ENCODE assay signal across 8 cellular contexts in the genomic region with DNA sequence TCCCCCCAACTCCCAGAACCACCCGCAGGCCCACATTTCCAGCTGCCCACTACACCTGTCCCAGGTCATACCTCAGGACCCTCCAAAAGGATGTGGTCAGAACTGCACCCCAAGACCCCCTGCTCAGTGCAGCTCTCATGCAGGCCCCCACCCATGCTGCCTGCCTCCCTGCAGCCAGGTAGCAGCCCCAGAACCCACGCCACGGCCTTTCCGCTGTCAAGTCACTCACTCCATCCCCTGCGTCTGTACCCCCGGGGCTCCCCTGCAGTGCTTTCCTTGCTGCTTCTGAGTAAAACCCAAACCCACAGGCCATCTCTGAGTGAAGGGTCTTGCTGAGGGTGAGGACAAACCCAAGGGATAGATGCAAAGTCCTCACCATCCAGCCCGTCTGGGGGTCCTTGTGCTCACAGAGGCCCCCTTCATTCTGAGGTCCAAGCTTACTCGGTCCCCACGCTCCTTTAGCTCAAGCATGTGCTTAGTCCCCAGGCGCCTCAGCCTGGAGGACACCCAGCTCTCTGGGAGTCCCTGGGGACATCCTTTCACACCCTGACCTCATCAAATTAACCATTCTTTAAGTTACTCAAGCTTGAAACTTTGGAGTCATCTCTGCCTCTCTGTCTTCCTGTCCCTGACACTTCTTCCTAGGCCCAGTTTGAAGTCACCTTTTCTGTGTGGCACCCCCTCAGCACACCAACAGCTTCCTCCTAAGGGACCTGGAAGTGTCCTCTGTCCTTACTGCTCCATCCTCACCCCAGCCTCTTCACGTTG.
DNase-seq lines count a peak whose midpoint lies in the region; ATAC-seq and TF ChIP-seq lines count a peak whose summit lies in the region.

No MANE protein-coding gene starts in this region.

- CTCF ChIA-PET in WTC11 (lab: Charles Lee), result interaction anchor here (1.1 to 1.2 kb wide), 2 partner anchors 77 to 358 kb away, joined by 3 to 4 read pairs; no protein-coding TSS in a partner anchor

- peaks cover 10% of the 10 kb centered on the region for H3K9me3 Mint-ChIP-seq in WTC11
- H3K9me3 Mint-ChIP-seq in nephron progenitor cell, result peaks cover 32% of the 10 kb centered on the region
- H3K9me3 Mint-ChIP-seq in CD14-positive monocyte, result peaks cover 4 to 8% (median 5%) of the 10 kb centered on the region in 7 donors

- H3K27me3 Mint-ChIP-seq in WTC11 (ENCODE audit: low read depth), result no peaks in the 10 kb centered on the region; the same call in 1 of the 2 replicates
- peaks cover 11% of the 10 kb centered on the region for H3K27me3 Mint-ChIP-seq in nephron progenitor cell (ENCODE audit: low read depth, poor library complexity)
- H3K27me3 Mint-ChIP-seq in CD14-positive monocyte (ENCODE audit: low read depth in 3 of 3), result peaks cover 0 to 6% (median 3%) of the 10 kb centered on the region in 3 donors

- H3K36me3 Mint-ChIP-seq in WTC11, result 0 out of 2 replicates have a peak, but pooled peaks cover 8% of the 10 kb centered on the region
- H3K36me3 Mint-ChIP-seq in nephron progenitor cell (ENCODE audit: low read depth), result peaks cover 58% of the 10 kb centered on the region
- H3K36me3 Mint-ChIP-seq in CD14-positive monocyte, result peaks cover 56 to 58% of the 10 kb centered on the region in 2 donors

- H3K4me1 Mint-ChIP-seq in WTC11 (peaks cover 8% of the 10 kb centered on the region; the same call in 1 of the 2 replicates), nephron progenitor cell (peaks cover 47% of the 10 kb centered on the region), CD14-positive monocyte (peaks cover 7% of the 10 kb centered on the region)

- H3K4me3 Mint-ChIP-seq in WTC11 (no peak overlapping the region), nephron progenitor cell (no peak overlapping the region), CD14-positive monocyte (no peak overlapping the region)

- POLR2A ChIA-PET in WTC11 (lab: Charles Lee), result no interaction called here

- no peak overlapping the region for H3K27ac Mint-ChIP-seq in WTC11
- peak overlapping the region; percentile 14 for H3K27ac Mint-ChIP-seq in nephron progenitor cell
- H3K27ac Mint-ChIP-seq in CD14-positive monocyte, result no peak overlapping the region

- H3K27ac ChIP-seq in caudate nucleus (ENCODE audit: low read depth, low read length), result no peak overlapping the region

- ATAC-seq in GM18870 (IDR thresholded peaks at IDR 0.05; ENCODE audit: unreplicated experiment) (peak; percentile 93), HG02642 (IDR thresholded peaks at IDR 0.05; ENCODE audit: poor library complexity, unreplicated experiment) (peak; percentile 88), WTC11 (no peak)

- DNase-seq in WTC11 (ENCODE audit: low spot score) (peak; percentile 5), nephron progenitor cell (no peak), CD14-positive monocyte (ENCODE audit: low spot score) (no peak), caudate nucleus (lab: John Stamatoyannopoulos, UW) (no peak), NK-92 (lab: John Stamatoyannopoulos, UW; ENCODE audit: unreplicated experiment) (no peak)
- no peak for DNase-seq in activated CD4-positive, alpha-beta T cell treated with anti-CD3 and anti-CD28 coated beads, Interleukin-2, amount 50 U/mL, for 4 hours

- intact Hi-C loops in CD14-positive monocyte (cut with micrococcal nuclease), result no loop called here

- TF ChIP-seq CTCF in WTC11 (IDR thresholded peaks at IDR 0.05) (no peak), nephron progenitor cell (IDR thresholded peaks at IDR 0.05) (no peak), CD14-positive monocyte (IDR thresholded peaks at IDR 0.05) (no peak)

TF ChIP-seq in WTC11, 78 proteins besides CTCF, POLR2A, EP300 and RAD21:
- TF ChIP-seq, protein P1, sequence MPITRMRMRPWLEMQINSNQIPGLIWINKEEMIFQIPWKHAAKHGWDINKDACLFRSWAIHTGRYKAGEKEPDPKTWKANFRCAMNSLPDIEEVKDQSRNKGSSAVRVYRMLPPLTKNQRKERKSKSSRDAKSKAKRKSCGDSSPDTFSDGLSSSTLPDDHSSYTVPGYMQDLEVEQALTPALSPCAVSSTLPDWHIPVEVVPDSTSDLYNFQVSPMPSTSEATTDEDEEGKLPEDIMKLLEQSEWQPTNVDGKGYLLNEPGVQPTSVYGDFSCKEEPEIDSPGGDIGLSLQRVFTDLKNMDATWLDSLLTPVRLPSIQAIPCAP (CRISPR knock-in tag; IDR thresholded peaks at IDR 0.05), result no peak
- no peak for TF ChIP-seq NR2C2 (CRISPR knock-in tag; IDR thresholded peaks at IDR 0.05)
- TF ChIP-seq, protein P2, sequence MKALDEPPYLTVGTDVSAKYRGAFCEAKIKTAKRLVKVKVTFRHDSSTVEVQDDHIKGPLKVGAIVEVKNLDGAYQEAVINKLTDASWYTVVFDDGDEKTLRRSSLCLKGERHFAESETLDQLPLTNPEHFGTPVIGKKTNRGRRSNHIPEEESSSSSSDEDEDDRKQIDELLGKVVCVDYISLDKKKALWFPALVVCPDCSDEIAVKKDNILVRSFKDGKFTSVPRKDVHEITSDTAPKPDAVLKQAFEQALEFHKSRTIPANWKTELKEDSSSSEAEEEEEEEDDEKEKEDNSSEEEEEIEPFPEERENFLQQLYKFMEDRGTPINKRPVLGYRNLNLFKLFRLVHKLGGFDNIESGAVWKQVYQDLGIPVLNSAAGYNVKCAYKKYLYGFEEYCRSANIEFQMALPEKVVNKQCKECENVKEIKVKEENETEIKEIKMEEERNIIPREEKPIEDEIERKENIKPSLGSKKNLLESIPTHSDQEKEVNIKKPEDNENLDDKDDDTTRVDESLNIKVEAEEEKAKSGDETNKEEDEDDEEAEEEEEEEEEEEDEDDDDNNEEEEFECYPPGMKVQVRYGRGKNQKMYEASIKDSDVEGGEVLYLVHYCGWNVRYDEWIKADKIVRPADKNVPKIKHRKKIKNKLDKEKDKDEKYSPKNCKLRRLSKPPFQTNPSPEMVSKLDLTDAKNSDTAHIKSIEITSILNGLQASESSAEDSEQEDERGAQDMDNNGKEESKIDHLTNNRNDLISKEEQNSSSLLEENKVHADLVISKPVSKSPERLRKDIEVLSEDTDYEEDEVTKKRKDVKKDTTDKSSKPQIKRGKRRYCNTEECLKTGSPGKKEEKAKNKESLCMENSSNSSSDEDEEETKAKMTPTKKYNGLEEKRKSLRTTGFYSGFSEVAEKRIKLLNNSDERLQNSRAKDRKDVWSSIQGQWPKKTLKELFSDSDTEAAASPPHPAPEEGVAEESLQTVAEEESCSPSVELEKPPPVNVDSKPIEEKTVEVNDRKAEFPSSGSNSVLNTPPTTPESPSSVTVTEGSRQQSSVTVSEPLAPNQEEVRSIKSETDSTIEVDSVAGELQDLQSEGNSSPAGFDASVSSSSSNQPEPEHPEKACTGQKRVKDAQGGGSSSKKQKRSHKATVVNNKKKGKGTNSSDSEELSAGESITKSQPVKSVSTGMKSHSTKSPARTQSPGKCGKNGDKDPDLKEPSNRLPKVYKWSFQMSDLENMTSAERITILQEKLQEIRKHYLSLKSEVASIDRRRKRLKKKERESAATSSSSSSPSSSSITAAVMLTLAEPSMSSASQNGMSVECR (CRISPR knock-in tag; IDR thresholded peaks at IDR 0.05; ENCODE audit: borderline replicate concordance), result no peak
- no peak for TF ChIP-seq ESRRA (CRISPR knock-in tag; IDR thresholded peaks at IDR 0.05; ENCODE audit: borderline replicate concordance)
- TF ChIP-seq GTF2I (CRISPR knock-in tag; conservative IDR thresholded peaks at IDR 0.05), result no peak
- TF ChIP-seq, protein P3, sequence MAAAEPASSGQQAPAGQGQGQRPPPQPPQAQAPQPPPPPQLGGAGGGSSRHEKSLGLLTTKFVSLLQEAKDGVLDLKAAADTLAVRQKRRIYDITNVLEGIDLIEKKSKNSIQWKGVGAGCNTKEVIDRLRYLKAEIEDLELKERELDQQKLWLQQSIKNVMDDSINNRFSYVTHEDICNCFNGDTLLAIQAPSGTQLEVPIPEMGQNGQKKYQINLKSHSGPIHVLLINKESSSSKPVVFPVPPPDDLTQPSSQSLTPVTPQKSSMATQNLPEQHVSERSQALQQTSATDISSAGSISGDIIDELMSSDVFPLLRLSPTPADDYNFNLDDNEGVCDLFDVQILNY (CRISPR knock-in tag; IDR thresholded peaks at IDR 0.05), result no peak
- no peak for TF ChIP-seq NR3C1 (CRISPR knock-in tag; conservative IDR thresholded peaks at IDR 0.05; ENCODE audit: low read depth)
- TF ChIP-seq PRRX2 (CRISPR knock-in tag; IDR thresholded peaks at IDR 0.05), result no peak
- no peak for TF ChIP-seq ZNF219 (CRISPR knock-in tag; IDR thresholded peaks at IDR 0.05; ENCODE audit: borderline replicate concordance)
- no peak for TF ChIP-seq ZNF396 (CRISPR knock-in tag; IDR thresholded peaks at IDR 0.05; ENCODE audit: borderline replicate concordance)
